Comparison of ENCODE assay signal across 8 cellular contexts in genomic region chr7:91941450-91941849, GRCh38. TPM values are rescaled to one million over a fixed set of nuclear protein-coding genes. Genes with fewer than 3 reads are reported as not detected.
DNase-seq lines count a peak whose midpoint lies in the region; ATAC-seq and TF ChIP-seq lines count a peak whose summit lies in the region.

No MANE protein-coding gene starts in this region.

- intact Hi-C loops in activated B cell treated with CpG ODN at 0.5 μM for 24 hours (cut with micrococcal nuclease): loop anchor here (1.0 to 10.0 kb wide), 11 partner anchors 111 to 1597 kb away; partner anchors contain the start of genes CDK14, CLDN12, FAM133B and FZD1

- peaks cover 8% of the 10 kb centered on the region for H3K36me3 Mint-ChIP-seq in activated B cell treated with CpG ODN at 0.5 μM for 24 hours (ENCODE audit: low read depth)
- H3K36me3 Mint-ChIP-seq in chondrocyte (ENCODE audit: low read depth): no peaks in the 10 kb centered on the region

- TF ChIP-seq CTCF in activated B cell treated with CpG ODN at 0.5 μM for 24 hours (IDR thresholded peaks at IDR 0.05): no peak
- TF ChIP-seq CTCF in chondrocyte (IDR thresholded peaks at IDR 0.05): no peak

- POLR2A ChIA-PET in activated B cell treated with CpG ODN at 0.5 μM for 24 hours (lab: Charles Lee): interaction anchor here (1.1 to 3.8 kb wide), 5 partner anchors 61 to 587 kb away, joined by 3 to 26 read pairs (median 4); partner anchors contain the start of genes CYP51A1, GATAD1, MTERF1 and PEX1

- ATAC-seq in GM21825 (IDR thresholded peaks at IDR 0.05; ENCODE audit: unreplicated experiment) (peak; percentile 37), activated B cell treated with CpG ODN at 0.5 μM for 24 hours (ENCODE audit: low read depth) (peak; percentile 15)

- peak; percentile 75 for DNase-seq in DMS53 (lab: John Stamatoyannopoulos, UW)
- peak; percentile 67 for DNase-seq in NCI-H1694 (lab: John Stamatoyannopoulos, UW)
- no peak for DNase-seq in activated B cell treated with CpG ODN at 0.5 μM for 24 hours
- no peak for DNase-seq in chondrocyte (ENCODE audit: low spot score)
- DNase-seq in left kidney (ENCODE audit: low read depth, low spot score): peak; percentile 78
- DNase-seq in stimulated activated CD4-positive, alpha-beta T cell treated with anti-CD3 and anti-CD28 coated beads, Interleukin-4, amount 100 ng/mL, for 1 hour: peak; percentile 20
- DNase-seq in DMS153 (lab: John Stamatoyannopoulos, UW): no peak

- H3K4me1 Mint-ChIP-seq in activated B cell treated with CpG ODN at 0.5 μM for 24 hours: peaks cover 47% of the 10 kb centered on the region
- peaks cover 41% of the 10 kb centered on the region for H3K4me1 Mint-ChIP-seq in chondrocyte (ENCODE audit: low read depth)

- H3K4me3 Mint-ChIP-seq in activated B cell treated with CpG ODN at 0.5 μM for 24 hours: peak overlapping the region; percentile 94
- H3K4me3 Mint-ChIP-seq in chondrocyte (ENCODE audit: unreplicated experiment): peak overlapping the region; percentile 84

- CTCF ChIA-PET in activated B cell treated with CpG ODN at 0.5 μM for 24 hours (lab: Charles Lee): interaction anchor here (1.6 to 3.2 kb wide), 2 partner anchors 60 to 65 kb away, joined by 3 to 16 read pairs; partner anchors contain the start of gene MTERF1

- H3K27me3 Mint-ChIP-seq in activated B cell treated with CpG ODN at 0.5 μM for 24 hours (no peaks in the 10 kb centered on the region), chondrocyte (ENCODE audit: low read depth) (no peaks in the 10 kb centered on the region)

- H3K27ac Mint-ChIP-seq in activated B cell treated with CpG ODN at 0.5 μM for 24 hours (peak overlapping the region; percentile 93), chondrocyte (ENCODE audit: unreplicated experiment) (peak overlapping the region; percentile 98)

- H3K9me3 Mint-ChIP-seq in activated B cell treated with CpG ODN at 0.5 μM for 24 hours (no peaks in the 10 kb centered on the region), chondrocyte (ENCODE audit: low read depth) (no peaks in the 10 kb centered on the region)

RNA-seq across cellular contexts. Expression of gene AKAP9, which starts 0.8 kb away (rescaled TPM):
- total RNA-seq in activated B cell treated with CpG ODN at 0.5 μM for 24 hours: 54.4 and 58.4 TPM in 2 replicates
- total RNA-seq in chondrocyte: 32.1 to 54.6 TPM (median 35.1 TPM) in 3 replicates

Comparison
In these comparisons a context has a peak if more than half of its experiments do, and no peak if none do; other contexts are left out.
1. DNase-seq: peak in DMS53 (single experiment), NCI-H1694 (single experiment), left kidney (single experiment) and stimulated activated CD4-positive, alpha-beta T cell treated with anti-CD3 and anti-CD28 coated beads, Interleukin-4, amount 100 ng/mL, for 1 hour (single experiment); none in activated B cell treated with CpG ODN at 0.5 μM for 24 hours (single experiment), chondrocyte (single experiment) and DMS153 (single experiment).